ENCODE assay signal across 7 cellular contexts in genomic region chr21:35048706-35049617, GRCh38. TPM values are rescaled to one million over a fixed set of nuclear protein-coding genes. Genes with fewer than 3 reads are reported as not detected.
DNase-seq lines count a peak whose midpoint lies in the region; ATAC-seq lines count a peak whose summit lies in the region.

RUNX1 (minus strand) TSS chr21:35049302.

- DNase-seq in SIG-M5 (lab: John Stamatoyannopoulos, UW): peak; percentile 99
- DNase-seq in activated naive CD4-positive, alpha-beta T cell treated with Interleukin-2 at 50 U/mL for 16 hours: peak; percentile 81
- DNase-seq in left cardiac atrium: peak; percentile 31
- peak; percentile 38 to 58 for DNase-seq in stimulated activated CD4-positive, alpha-beta T cell treated with anti-CD3 and anti-CD28 coated beads, Interleukin-1b, Interleukin-23, amount 100 ng/mL, for 4 hours (ENCODE audit: low read depth in 2 of 2)
- no peak for DNase-seq in NCI-H1105 treated with DMSO at 0.1 percent for 48 hours (lab: John Stamatoyannopoulos, UW)

- intact Hi-C loops in left cardiac atrium (cut with DNase I): no loop called here

- ATAC-seq in GM19025 (IDR thresholded peaks at IDR 0.05; ENCODE audit: low read depth, unreplicated experiment): peak; percentile 63
- ATAC-seq in HG03103 (IDR thresholded peaks at IDR 0.05; ENCODE audit: low read depth, unreplicated experiment): peak; percentile 40
- ATAC-seq in left cardiac atrium: peak; percentile 20 to 39

RNA-seq across cellular contexts. Expression of gene RUNX1, which starts in this region (rescaled TPM):
- 10 to 100 TPM in 1 of 2 donors, 1 to 10 TPM in 1; 7.8 to 27.4 TPM for total RNA-seq in left cardiac atrium
